In genomic region chr2:109700680-109701274, GRCh38 we compare ENCODE assay signal across 23 cellular contexts.
DNase-seq lines count a peak whose midpoint lies in the region; ATAC-seq, FAIRE-seq and TF ChIP-seq lines count a peak whose summit lies in the region.
"Had no signal": no experiment of that assay in that cellular context is flagged by ENCODE, and none has a peak within 500 bp of the region (broad histone marks: within the 10 kb centered on the region; RNA-seq: fewer than 3 reads in every experiment).

No MANE protein-coding gene starts in this region.

- intact Hi-C loops in PC-9 (cut with micrococcal nuclease; ENCODE audit: unreplicated experiment) (loop anchor here (5.0 kb wide), 1 partner anchor 143 kb away; no protein-coding TSS in a partner anchor), endothelial cell of umbilical vein (cut with micrococcal nuclease) (no loop called here), tibial artery (cut with DNase I; ENCODE audit: low total_unique reads) (no loop called here)
- intact Hi-C loops in activated naive CD4-positive, alpha-beta T cell treated with anti-CD3 and anti-CD28 coated beads for 36 hours (cut with micrococcal nuclease), result no loop called here

- H3K4me1 ChIP-seq in PC-9 (replicated peaks; ENCODE audit: insufficient read depth) (peaks cover 59% of the 10 kb centered on the region), endothelial cell of umbilical vein (ENCODE audit: control insufficient read depth, extremely low read depth, insufficient read depth, low read length) (peaks cover 29% of the 10 kb centered on the region), muscle layer of colon (ENCODE audit: insufficient read depth, low read length) (peaks cover 25% of the 10 kb centered on the region), tibial artery (peaks cover 0 to 28% (median 21%) of the 10 kb centered on the region in 4 donors)
- H3K4me1 ChIP-seq: psoas muscle had no signal

- H3K9me3 ChIP-seq in PC-9 (ENCODE audit: insufficient read depth, low read depth) (no peaks in the 10 kb centered on the region), endothelial cell of umbilical vein (replicated peaks; ENCODE audit: control insufficient read depth, insufficient read depth, low read length) (no peaks in the 10 kb centered on the region), muscle layer of colon (ENCODE audit: low read length) (no peaks in the 10 kb centered on the region), tibial artery (no peaks in the 10 kb centered on the region)
- H3K9me3 ChIP-seq: esophagus muscularis mucosa, psoas muscle had no signal

- no peaks in the 10 kb centered on the region for H3K9me3 Mint-ChIP-seq in activated naive CD4-positive, alpha-beta T cell treated with anti-CD3 and anti-CD28 coated beads for 36 hours
- H3K9me3 Mint-ChIP-seq: activated T-helper 17 cell treated with anti-CD3 and anti-CD28 coated beads, Interleukin-2, amount 50 U/mL, for 72 hours had no signal

- H3K79me2 ChIP-seq in PC-9 (ENCODE audit: low read depth) (no peaks in the 10 kb centered on the region), endothelial cell of umbilical vein (ENCODE audit: control insufficient read depth, insufficient read depth, low read length) (no peaks in the 10 kb centered on the region)

- H3K9me1 ChIP-seq in endothelial cell of umbilical vein (replicated peaks; ENCODE audit: control insufficient read depth, extremely low read depth, insufficient read depth, low read length), result no peaks in the 10 kb centered on the region

- H3K27me3 Mint-ChIP-seq in activated naive CD4-positive, alpha-beta T cell treated with anti-CD3 and anti-CD28 coated beads for 36 hours (ENCODE audit: low read depth), result peaks cover 20% of the 10 kb centered on the region

- no peaks in the 10 kb centered on the region for H4K20me1 ChIP-seq in PC-9 (ENCODE audit: insufficient read depth)
- H4K20me1 ChIP-seq in endothelial cell of umbilical vein (replicated peaks; ENCODE audit: control insufficient read depth, extremely low read depth, insufficient read depth, low read length), result no peaks in the 10 kb centered on the region

- no peak for ATAC-seq in left lobe of liver
- ATAC-seq: activated T-helper 17 cell treated with anti-CD3 and anti-CD28 coated beads, Interleukin-2, amount 50 U/mL, for 72 hours; HCT116; K562; psoas muscle had no signal

- H3K27ac Mint-ChIP-seq in activated naive CD4-positive, alpha-beta T cell treated with anti-CD3 and anti-CD28 coated beads for 36 hours, result no peak overlapping the region
- H3K27ac Mint-ChIP-seq: activated T-helper 17 cell treated with anti-CD3 and anti-CD28 coated beads, Interleukin-2, amount 50 U/mL, for 72 hours; CD4-positive, CD25-positive, alpha-beta regulatory T cell; naive B cell had no signal

- no peaks in the 10 kb centered on the region for H3K36me3 ChIP-seq in PC-9 (ENCODE audit: low read depth)
- H3K36me3 ChIP-seq in endothelial cell of umbilical vein (ENCODE audit: control insufficient read depth in 2 of 2, extremely low read depth in 1 of 2, insufficient read depth in 2 of 2, low read length in 2 of 2), result no peaks in the 10 kb centered on the region
- H3K36me3 ChIP-seq in muscle layer of colon (ENCODE audit: insufficient read depth, low read length), result no peaks in the 10 kb centered on the region
- H3K36me3 ChIP-seq in tibial artery, result no peaks in the 10 kb centered on the region
- H3K36me3 ChIP-seq: esophagus muscularis mucosa, left ventricle myocardium inferior had no signal

- dilution Hi-C loops in endothelial cell of umbilical vein (cut with MboI; ENCODE audit: extremely low pct_ligation_motif_present, low sequenced_read_pairs), result no loop called here

- BruUV-seq in PC-9 (replicated peaks; lab: Mats Ljungman, UMichigan) (no TSS peak), endothelial cell of umbilical vein (replicated peaks; lab: Mats Ljungman, UMichigan) (no TSS peak)

- H3K4me3 Mint-ChIP-seq in activated naive CD4-positive, alpha-beta T cell treated with anti-CD3 and anti-CD28 coated beads for 36 hours, result no peak overlapping the region
- H3K4me3 Mint-ChIP-seq: activated T-helper 17 cell treated with anti-CD3 and anti-CD28 coated beads, Interleukin-2, amount 50 U/mL, for 72 hours; CD4-positive, CD25-positive, alpha-beta regulatory T cell; naive B cell had no signal

- no peaks in the 10 kb centered on the region for H3K27me3 ChIP-seq in PC-9 (ENCODE audit: insufficient read depth, low read depth)
- peaks cover under 1 to 9% of the 10 kb centered on the region in 2 experiments for H3K27me3 ChIP-seq in endothelial cell of umbilical vein (ENCODE audit: control insufficient read depth in 2 of 2, insufficient read depth in 2 of 2, low read length in 2 of 2)
- H3K27me3 ChIP-seq in muscle layer of colon (ENCODE audit: control insufficient read depth in 1 of 2, insufficient read depth in 2 of 2, low read length in 2 of 2), result no peaks in the 10 kb centered on the region
- no peaks in the 10 kb centered on the region for H3K27me3 ChIP-seq in tibial artery
- H3K27me3 ChIP-seq: esophagus muscularis mucosa had no signal

- DNase-seq in PC-9 (no peak), endothelial cell of umbilical vein (ENCODE audit: low read depth, low spot score) (no peak), tibial artery (no peak), NCI-H2081 (lab: John Stamatoyannopoulos, UW) (no peak), DMS153 treated with DMSO at 0.1 percent for 48 hours (lab: John Stamatoyannopoulos, UW; ENCODE audit: unreplicated experiment) (no peak), left lobe of liver (ENCODE audit: low spot score) (no peak)
- no peak for DNase-seq in activated naive CD4-positive, alpha-beta T cell treated with anti-CD3 and anti-CD28 coated beads for 36 hours
- DNase-seq: activated CD4-positive, alpha-beta T cell treated with anti-CD3 and anti-CD28 coated beads for 48 hours; CD4-positive, CD25-positive, alpha-beta regulatory T cell; central memory CD4-positive, alpha-beta T cell; DMS53; left ventricle myocardium inferior; MV-4-11; naive B cell; NCI-H2029; psoas muscle; stimulated activated CD4-positive, alpha-beta T cell treated with anti-CD3 and anti-CD28 coated beads, Interleukin-12 subunit alpha, Interleukin-12 subunit beta, amount 100 ng/mL, for 4 hours had no signal

- H3K9me2 ChIP-seq in PC-9 (ENCODE audit: insufficient read depth), result no peaks in the 10 kb centered on the region

- H3K4me3 ChIP-seq in PC-9 (no peak overlapping the region), endothelial cell of umbilical vein (replicated peaks in 1 of 3; ENCODE audit: insufficient read depth in 1 of 3, low read depth in 1 of 3, low read length in 3 of 3) (no peak overlapping the region), muscle layer of colon (ENCODE audit: low read depth in 1 of 2, low read length in 2 of 2) (no peak overlapping the region), tibial artery (no peak overlapping the region)
- H3K4me3 ChIP-seq: K562, psoas muscle had no signal

- POLR2A ChIA-PET in PC-9 (lab: Charles Lee; ENCODE audit: unreplicated experiment), result no interaction called here
- POLR2A ChIA-PET in endothelial cell of umbilical vein (lab: Charles Lee), result no interaction called here

- TF ChIP-seq CTCF in PC-9 (conservative IDR thresholded peaks at IDR 0.05), result no peak
- no peak for TF ChIP-seq CTCF in endothelial cell of umbilical vein (IDR thresholded peaks at IDR 0.05; ENCODE audit: extremely low read depth in 1 of 2, insufficient read depth in 1 of 2, low read depth in 1 of 2, low read length in 2 of 2)
- no peak for TF ChIP-seq CTCF in tibial artery (IDR thresholded peaks at IDR 0.05)

- peaks cover 32% of the 10 kb centered on the region for H3F3A ChIP-seq in PC-9 (ENCODE audit: insufficient read depth, low read depth)

- no peaks in the 10 kb centered on the region for H3K36me3 Mint-ChIP-seq in activated naive CD4-positive, alpha-beta T cell treated with anti-CD3 and anti-CD28 coated beads for 36 hours (ENCODE audit: low read depth)
- H3K36me3 Mint-ChIP-seq: CD4-positive, CD25-positive, alpha-beta regulatory T cell; naive B cell had no signal

- H3K4me1 Mint-ChIP-seq in activated naive CD4-positive, alpha-beta T cell treated with anti-CD3 and anti-CD28 coated beads for 36 hours (ENCODE audit: low read depth), result no peaks in the 10 kb centered on the region
- H3K4me1 Mint-ChIP-seq: CD4-positive, CD25-positive, alpha-beta regulatory T cell; naive B cell had no signal

- no peak overlapping the region for H2AFZ ChIP-seq in PC-9
- no peak overlapping the region for H2AFZ ChIP-seq in endothelial cell of umbilical vein (ENCODE audit: low read depth, low read length)

- no peak for FAIRE-seq in endothelial cell of umbilical vein (lab: Jason Lieb, UNC)
- FAIRE-seq: K562 had no signal

- peak overlapping the region; percentile 80; the same call in 1 of the 2 replicates for H3K4me2 ChIP-seq in PC-9
- H3K4me2 ChIP-seq in endothelial cell of umbilical vein (ENCODE audit: insufficient read depth, low read length), result peak overlapping the region; percentile 77

- H3K27ac ChIP-seq in PC-9 (no peak overlapping the region), endothelial cell of umbilical vein (ENCODE audit: insufficient read depth, low read depth, low read length) (no peak overlapping the region), muscle layer of colon (ENCODE audit: low read depth, low read length) (peak overlapping the region; percentile 36), tibial artery (peak overlapping the region; percentile 58 to 69)
- H3K27ac ChIP-seq: HL-60, psoas muscle had no signal

- no peak for TF ChIP-seq POLR2A in endothelial cell of umbilical vein (IDR thresholded peaks at IDR 0.05; ENCODE audit: low read depth, low read length)

- CTCF ChIA-PET in PC-9 (lab: Charles Lee), result interaction anchor here (1.1 kb wide), 1 partner anchor 15 kb away, joined by 4 read pairs; no protein-coding TSS in a partner anchor
- CTCF ChIA-PET in endothelial cell of umbilical vein (lab: Charles Lee), result interaction anchor here (2.4 to 2.6 kb wide), 2 partner anchors 13 to 35 kb away, joined by 5 to 8 read pairs; no protein-coding TSS in a partner anchor
- CTCF ChIA-PET in activated naive CD4-positive, alpha-beta T cell treated with anti-CD3 and anti-CD28 coated beads for 36 hours (lab: Charles Lee), result interaction anchor here (1.1 kb wide), 1 partner anchor 190 kb away, joined by 4 read pairs; no protein-coding TSS in a partner anchor

- H3K9ac ChIP-seq in endothelial cell of umbilical vein (replicated peaks; ENCODE audit: extremely low read depth, insufficient read depth, low read length), result no peak overlapping the region
- no peak overlapping the region for H3K9ac ChIP-seq in muscle layer of colon (ENCODE audit: low read length)

TF ChIP-seq in endothelial cell of umbilical vein, 7 proteins besides CTCF, POLR2A, EP300 and RAD21:
- TF ChIP-seq FOS (IDR thresholded peaks at IDR 0.05; ENCODE audit: borderline replicate concordance, insufficient read depth, low read length) (no peak), GATA2 (IDR thresholded peaks at IDR 0.05; ENCODE audit: insufficient read depth, insufficient read length, low read depth, low read length) (no peak)
TF ChIP-seq in endothelial cell of umbilical vein: peak in this region for 0.

Comparison
In these comparisons a context has a peak if more than half of its experiments do, and no peak if none do; other contexts are left out.
1. H3K27ac ChIP-seq: peak in muscle layer of colon (single experiment) and tibial artery (2 of 2); none in PC-9 (single experiment) and endothelial cell of umbilical vein (single experiment).